Comparison of ENCODE assay signal across 15 cellular contexts in genomic region chr2:30022444-30023071, GRCh38.
DNase-seq lines count a peak whose midpoint lies in the region; ATAC-seq and TF ChIP-seq lines count a peak whose summit lies in the region.
"Had no signal": no experiment of that assay in that cellular context is flagged by ENCODE, and none has a peak within 500 bp of the region (broad histone marks: within the 10 kb centered on the region; RNA-seq: fewer than 3 reads in every experiment).

No MANE protein-coding gene starts in this region.

- CTCF ChIA-PET in GM10248 (lab: Yijun Ruan, JAX), result interaction anchor here (3.8 kb wide), 1 partner anchor 100 kb away, joined by 22 read pairs; the partner anchor contains the start of gene ALK
- CTCF ChIA-PET in activated naive CD4-positive, alpha-beta T cell treated with anti-CD3 and anti-CD28 coated beads for 36 hours (lab: Charles Lee), result no interaction called here

- no peaks in the 10 kb centered on the region for H3K9me3 ChIP-seq in gastrocnemius medialis

- H3K4me3 Mint-ChIP-seq in activated naive CD4-positive, alpha-beta T cell treated with anti-CD3 and anti-CD28 coated beads for 36 hours, result no peak overlapping the region
- H3K4me3 Mint-ChIP-seq: activated CD8-positive, alpha-beta T cell treated with anti-CD3 and anti-CD28 coated beads, Interleukin-2, amount 10 ng/mL, durations not matched to agents 7 days and 5 days had no signal

- no peak overlapping the region for H3K4me3 ChIP-seq in gastrocnemius medialis
- H3K4me3 ChIP-seq: cardiac muscle cell had no signal

- no peak for TF ChIP-seq POLR2A in gastrocnemius medialis (IDR thresholded peaks at IDR 0.05)

- H3K27ac Mint-ChIP-seq in activated naive CD4-positive, alpha-beta T cell treated with anti-CD3 and anti-CD28 coated beads for 36 hours, result no peak overlapping the region
- H3K27ac Mint-ChIP-seq: activated CD8-positive, alpha-beta T cell treated with anti-CD3 and anti-CD28 coated beads, Interleukin-2, amount 10 ng/mL, durations not matched to agents 7 days and 5 days; progenitor cell of endocrine pancreas had no signal

- intact Hi-C loops in gastrocnemius medialis (cut with DNase I; ENCODE audit: low total_unique reads), result no loop called here
- intact Hi-C loops in activated naive CD4-positive, alpha-beta T cell treated with anti-CD3 and anti-CD28 coated beads for 36 hours (cut with micrococcal nuclease), result no loop called here

- H3K36me3 ChIP-seq in gastrocnemius medialis, result no peaks in the 10 kb centered on the region
- H3K36me3 ChIP-seq: cardiac muscle cell had no signal

- POLR2A ChIA-PET in GM10248 (lab: Yijun Ruan, JAX), result no interaction called here

- peak; percentile 23 for DNase-seq in GM10248 (ENCODE audit: extremely low spot score)
- no peak for DNase-seq in NCI-H1092 (lab: John Stamatoyannopoulos, UW)
- DNase-seq in gastrocnemius medialis, result no peak
- DNase-seq in G401 (ENCODE audit: low spot score), result no peak
- DNase-seq in activated naive CD4-positive, alpha-beta T cell treated with anti-CD3 and anti-CD28 coated beads for 36 hours, result no peak
- DNase-seq: activated CD8-positive, alpha-beta T cell treated with anti-CD3 and anti-CD28 coated beads, Interleukin-2, amount 10 ng/mL, durations not matched to agents 7 days and 5 days; activated gamma-delta T cell treated with Interleukin-2 at 50 U/mL for 16 hours; head of caudate nucleus; NCI-H526 treated with DMSO at 0.1 percent for 48 hours; T1000 had no signal

- TF ChIP-seq CTCF in GM10248 (IDR thresholded peaks at IDR 0.05; ENCODE audit: control extremely low read depth, extremely low read depth, low read depth, missing control alignments), result no peak
- TF ChIP-seq CTCF in gastrocnemius medialis (IDR thresholded peaks at IDR 0.05 in 4 of 5, conservative IDR thresholded peaks at IDR 0.05 in 1 of 5), result no peak

- no peak overlapping the region for H3K27ac ChIP-seq in gastrocnemius medialis
- H3K27ac ChIP-seq: cardiac muscle cell had no signal

- no peaks in the 10 kb centered on the region for H3K27me3 Mint-ChIP-seq in activated naive CD4-positive, alpha-beta T cell treated with anti-CD3 and anti-CD28 coated beads for 36 hours (ENCODE audit: low read depth)

- no peaks in the 10 kb centered on the region for H3K9me3 Mint-ChIP-seq in activated naive CD4-positive, alpha-beta T cell treated with anti-CD3 and anti-CD28 coated beads for 36 hours

- no peaks in the 10 kb centered on the region for H3K4me1 ChIP-seq in gastrocnemius medialis

- in situ Hi-C loops in gastrocnemius medialis (cut with MboI; ENCODE audit: low sequenced_read_pairs in 4 of 4), result no loop called here
- in situ Hi-C loops in G401 (cut with HindIII; ENCODE audit: low sequenced_read_pairs), result no loop called here

- ATAC-seq in GM19328 (IDR thresholded peaks at IDR 0.05; ENCODE audit: unreplicated experiment) (peak; percentile 63), HG02588 (IDR thresholded peaks at IDR 0.05; ENCODE audit: unreplicated experiment) (peak; percentile 86), HG03342 (IDR thresholded peaks at IDR 0.05; ENCODE audit: unreplicated experiment) (peak; percentile 69), gastrocnemius medialis (no peak)
- ATAC-seq: activated CD8-positive, alpha-beta T cell treated with anti-CD3 and anti-CD28 coated beads, Interleukin-2, amount 10 ng/mL, durations not matched to agents 7 days and 5 days had no signal

- H3K27me3 ChIP-seq in gastrocnemius medialis, result peaks cover 0 to 14% (median 0%) of the 10 kb centered on the region in 3 donors

- H3K36me3 Mint-ChIP-seq in activated naive CD4-positive, alpha-beta T cell treated with anti-CD3 and anti-CD28 coated beads for 36 hours (ENCODE audit: low read depth), result no peaks in the 10 kb centered on the region

- no peaks in the 10 kb centered on the region for H3K4me1 Mint-ChIP-seq in activated naive CD4-positive, alpha-beta T cell treated with anti-CD3 and anti-CD28 coated beads for 36 hours (ENCODE audit: low read depth)

Comparison
In these comparisons a context has a peak if more than half of its experiments do, and no peak if none do; other contexts are left out.
1. ATAC-seq: peak in GM19328 (single experiment), HG02588 (single experiment) and HG03342 (single experiment); none in gastrocnemius medialis (0 of 2).